Comparison of ENCODE assay signal across 18 cellular contexts in the genomic region with DNA sequence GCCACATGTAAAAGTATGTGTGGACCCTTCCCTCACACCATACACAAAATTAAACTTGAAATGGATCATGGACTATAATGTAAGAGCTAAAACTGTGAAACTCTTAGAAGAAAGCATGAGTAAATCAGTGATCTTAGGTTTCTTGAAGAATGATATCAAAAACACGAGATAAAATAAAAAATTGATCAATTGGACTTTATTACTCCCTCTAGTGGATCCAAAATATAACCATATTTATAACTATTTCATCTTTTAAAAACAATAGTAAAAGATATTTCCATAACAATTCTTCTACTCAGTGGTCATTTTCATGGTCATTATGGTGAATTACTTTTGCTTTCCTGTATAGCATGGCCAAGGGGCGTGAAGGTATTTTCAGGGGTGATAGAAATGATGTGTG.
DNase-seq lines count a peak whose midpoint lies in the region; ATAC-seq and TF ChIP-seq lines count a peak whose summit lies in the region.
"Had no signal": no experiment of that assay in that cellular context is flagged by ENCODE, and none has a peak within 500 bp of the region (broad histone marks: within the 10 kb centered on the region; RNA-seq: fewer than 3 reads in every experiment).

No MANE protein-coding gene starts in this region.

- H3K9me3 ChIP-seq in SK-N-SH (no peaks in the 10 kb centered on the region), OCI-LY3 (ENCODE audit: insufficient read depth, low read length) (peaks cover 3% of the 10 kb centered on the region; the same call in 1 of the 2 replicates), smooth muscle cell (replicated peaks; ENCODE audit: low read depth) (no peaks in the 10 kb centered on the region)

- no peak for TF ChIP-seq EP300 in SK-N-SH (IDR thresholded peaks at IDR 0.05; ENCODE audit: borderline replicate concordance in 1 of 2, low read depth in 1 of 2, low read length in 1 of 2)

- no peak overlapping the region for H3K4me3 ChIP-seq in SK-N-SH (ENCODE audit: low read depth in 2 of 2, low read length in 1 of 2)
- H3K4me3 ChIP-seq in OCI-LY3 (ENCODE audit: low read length) = no peak overlapping the region
- no peak overlapping the region for H3K4me3 ChIP-seq in dorsolateral prefrontal cortex
- H3K4me3 ChIP-seq in smooth muscle cell = no peak overlapping the region
- H3K4me3 ChIP-seq: gastroesophageal sphincter, GM12878, psoas muscle had no signal

- WGBS in SK-N-SH (ENCODE audit: low lambda C conversion rate) = 13% methylated on average over 2 of the region's 2 CpGs
- 94% methylated on average over 2 of the region's 2 CpGs for WGBS in smooth muscle cell (ENCODE audit: low lambda C conversion rate)

- no peaks in the 10 kb centered on the region for H3K9me2 ChIP-seq in SK-N-SH

- H3K79me2 ChIP-seq in SK-N-SH (ENCODE audit: insufficient read depth) (no peaks in the 10 kb centered on the region), OCI-LY3 (ENCODE audit: low read length) (no peaks in the 10 kb centered on the region), smooth muscle cell (ENCODE audit: low read depth) (no peaks in the 10 kb centered on the region)

- H2AFZ ChIP-seq in SK-N-SH (ENCODE audit: low read depth) = no peak overlapping the region
- no peak overlapping the region for H2AFZ ChIP-seq in OCI-LY3 (ENCODE audit: low read depth, low read length)
- no peak overlapping the region for H2AFZ ChIP-seq in smooth muscle cell (ENCODE audit: low read depth)

- no peak overlapping the region for H3K27ac ChIP-seq in SK-N-SH (ENCODE audit: low read depth in 2 of 2, low read length in 1 of 2)
- H3K27ac ChIP-seq in OCI-LY3 (ENCODE audit: low read length) = no peak overlapping the region
- H3K27ac ChIP-seq in dorsolateral prefrontal cortex = no peak overlapping the region
- no peak overlapping the region for H3K27ac ChIP-seq in smooth muscle cell (ENCODE audit: low read depth)
- H3K27ac ChIP-seq: gastroesophageal sphincter, psoas muscle had no signal

- H3K27me3 ChIP-seq in SK-N-SH (ENCODE audit: insufficient read depth) (no peaks in the 10 kb centered on the region), OCI-LY3 (ENCODE audit: low read depth, low read length) (peaks cover 15% of the 10 kb centered on the region), dorsolateral prefrontal cortex (peaks cover 0 to 11% (median 0%) of the 10 kb centered on the region in 45 donors), smooth muscle cell (ENCODE audit: low read depth) (no peaks in the 10 kb centered on the region)

- no peaks in the 10 kb centered on the region; a peak in 1 of 4 replicates for H3K4me1 ChIP-seq in SK-N-SH (ENCODE audit: control insufficient read depth in 1 of 2, insufficient read depth in 2 of 2, low read depth in 1 of 2, low read length in 1 of 2)
- no peaks in the 10 kb centered on the region for H3K4me1 ChIP-seq in OCI-LY3 (ENCODE audit: low read length)
- no peaks in the 10 kb centered on the region for H3K4me1 ChIP-seq in smooth muscle cell (ENCODE audit: low read depth)
- H3K4me1 ChIP-seq: Caco-2, gastroesophageal sphincter, psoas muscle had no signal

- intact Hi-C loops in dorsolateral prefrontal cortex (cut with DNase I) = loop anchor here (5.0 to 10.0 kb wide), 3 partner anchors 193 to 223 kb away; no protein-coding TSS in a partner anchor

- H4K20me1 ChIP-seq in SK-N-SH (ENCODE audit: insufficient read depth) (no peaks in the 10 kb centered on the region), OCI-LY3 (ENCODE audit: insufficient read depth, low read length) (no peaks in the 10 kb centered on the region), smooth muscle cell (ENCODE audit: low read depth) (no peaks in the 10 kb centered on the region)

- ATAC-seq in SK-N-SH treated with all-trans-retinoic acid at 6 μM for 48 hours (no peak), GM18519 (IDR thresholded peaks at IDR 0.05; ENCODE audit: low FRiP score, unreplicated experiment) (no peak)
- ATAC-seq: gastroesophageal sphincter, GM12878, psoas muscle had no signal

- no peak for DNase-seq in SK-N-SH
- DNase-seq in dorsolateral prefrontal cortex = no peak
- DNase-seq in smooth muscle cell (lab: John Stamatoyannopoulos, UW; ENCODE audit: unreplicated experiment) = no peak
- DNase-seq in NCI-H2107 (lab: John Stamatoyannopoulos, UW) = no peak
- DNase-seq in NCI-H526 treated with DMSO at 0.1 percent for 48 hours (lab: John Stamatoyannopoulos, UW) = no peak
- DNase-seq: activated CD4-positive, alpha-beta T cell treated with anti-CD3 and anti-CD28 coated beads, Interleukin-2, amount 50 U/mL, for 48 hours; Caco-2; NCI-H1930; NCI-H524; psoas muscle; stimulated activated naive CD4-positive, alpha-beta T cell; SW 1271; trophoblast cell had no signal

- H3K4me2 ChIP-seq in SK-N-SH (no peak overlapping the region), OCI-LY3 (ENCODE audit: low read length) (no peak overlapping the region), smooth muscle cell (no peak overlapping the region)

- H3F3A ChIP-seq in SK-N-SH (replicated peaks; ENCODE audit: insufficient read depth) = no peaks in the 10 kb centered on the region
- no peaks in the 10 kb centered on the region for H3F3A ChIP-seq in smooth muscle cell (ENCODE audit: low read depth)

- TF ChIP-seq CTCF in SK-N-SH (IDR thresholded peaks at IDR 0.05) = peak; percentile 46
- peak; percentile 48 for TF ChIP-seq CTCF in OCI-LY3 (IDR thresholded peaks at IDR 0.05; ENCODE audit: low read depth, low read length)
- peak in 30 of 56 donors; percentile 7 to 49 (median 26) for TF ChIP-seq CTCF in dorsolateral prefrontal cortex (IDR thresholded peaks at IDR 0.05 in 54 of 56, conservative IDR thresholded peaks at IDR 0.05 in 2 of 56; ENCODE audit: low read depth in 1 of 56, partially characterized antibody in 56 of 56)
- TF ChIP-seq CTCF in smooth muscle cell (IDR thresholded peaks at IDR 0.05; ENCODE audit: borderline replicate concordance, insufficient read depth, poor library complexity, severe bottlenecking) = peak; percentile 30

- TF ChIP-seq RAD21 in SK-N-SH (IDR thresholded peaks at IDR 0.05; ENCODE audit: low read length) = peak; percentile 8; the same call in 1 of the 2 replicates

- POLR2A ChIA-PET in SK-N-SH (lab: Yijun Ruan, JAX) = interaction anchor here (1.4 to 1.5 kb wide), 2 partner anchors 129 to 201 kb away, joined by 3 to 11 read pairs; a partner anchor contains a TSS

- H3K36me3 ChIP-seq in SK-N-SH (replicated peaks in 1 of 2; ENCODE audit: control insufficient read depth in 1 of 2, insufficient read depth in 2 of 2, low read length in 1 of 2) = no peaks in the 10 kb centered on the region
- H3K36me3 ChIP-seq in OCI-LY3 (replicated peaks; ENCODE audit: low read depth, low read length) = no peaks in the 10 kb centered on the region
- H3K36me3 ChIP-seq in smooth muscle cell (ENCODE audit: low read depth) = no peaks in the 10 kb centered on the region
- H3K36me3 ChIP-seq: gastroesophageal sphincter had no signal

- CTCF ChIA-PET in SK-N-SH (lab: Yijun Ruan, JAX) = interaction anchor here (0.7 to 2.6 kb wide), 42 partner anchors 9 to 250 kb away, joined by 3 to 88 read pairs (median 6); a partner anchor contains a TSS

- H3K9ac ChIP-seq in SK-N-SH = no peak overlapping the region
- no peak overlapping the region for H3K9ac ChIP-seq in OCI-LY3 (ENCODE audit: low read length)
- H3K9ac ChIP-seq in smooth muscle cell (ENCODE audit: low read depth) = no peak overlapping the region

TF ChIP-seq in SK-N-SH, 30 proteins besides CTCF, POLR2A, EP300 and RAD21 (continues in another document):
- TF ChIP-seq FOXM1 (IDR thresholded peaks at IDR 0.05; ENCODE audit: low read depth) = no peak
- no peak for TF ChIP-seq RFX5 (IDR thresholded peaks at IDR 0.05; ENCODE audit: low read length)
- TF ChIP-seq, protein P1, sequence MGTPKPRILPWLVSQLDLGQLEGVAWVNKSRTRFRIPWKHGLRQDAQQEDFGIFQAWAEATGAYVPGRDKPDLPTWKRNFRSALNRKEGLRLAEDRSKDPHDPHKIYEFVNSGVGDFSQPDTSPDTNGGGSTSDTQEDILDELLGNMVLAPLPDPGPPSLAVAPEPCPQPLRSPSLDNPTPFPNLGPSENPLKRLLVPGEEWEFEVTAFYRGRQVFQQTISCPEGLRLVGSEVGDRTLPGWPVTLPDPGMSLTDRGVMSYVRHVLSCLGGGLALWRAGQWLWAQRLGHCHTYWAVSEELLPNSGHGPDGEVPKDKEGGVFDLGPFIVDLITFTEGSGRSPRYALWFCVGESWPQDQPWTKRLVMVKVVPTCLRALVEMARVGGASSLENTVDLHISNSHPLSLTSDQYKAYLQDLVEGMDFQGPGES (IDR thresholded peaks at IDR 0.05; ENCODE audit: low read depth, low read length) = no peak
- TF ChIP-seq ELF1 (IDR thresholded peaks at IDR 0.05) = no peak
- TF ChIP-seq SIN3A (IDR thresholded peaks at IDR 0.05; ENCODE audit: borderline replicate concordance, low read depth, low read length) = no peak

TF ChIP-seq in SK-N-SH treated with all-trans-retinoic acid at 6 μM for 48 hours, 23 proteins besides CTCF, POLR2A, EP300 and RAD21:
- TF ChIP-seq SNAI2 (CRISPR knock-in tag; IDR thresholded peaks at IDR 0.05) (no peak), OSR1 (CRISPR knock-in tag; IDR thresholded peaks at IDR 0.05) (no peak), BACH2 (CRISPR knock-in tag; IDR thresholded peaks at IDR 0.05; ENCODE audit: borderline replicate concordance) (no peak), ESRRG (CRISPR knock-in tag; IDR thresholded peaks at IDR 0.05) (no peak)
TF ChIP-seq in SK-N-SH treated with all-trans-retinoic acid at 6 μM for 48 hours: peak in this region for 0.
